13 cellular contexts compared by ENCODE assay signal in genomic region chr1:21775985-21776562, GRCh38. TPM values are rescaled to one million over a fixed set of nuclear protein-coding genes. Genes with fewer than 3 reads are reported as not detected.
DNase-seq lines count a peak whose midpoint lies in the region; ATAC-seq and TF ChIP-seq lines count a peak whose summit lies in the region.
"Had no signal": no experiment of that assay in that cellular context is flagged by ENCODE, and none has a peak within 500 bp of the region (broad histone marks: within the 10 kb centered on the region; RNA-seq: fewer than 3 reads in every experiment).

No MANE protein-coding gene starts in this region.

- no peak overlapping the region for H3K27ac ChIP-seq in HEK293 (ENCODE audit: extremely low read depth, low read depth, low read length)
- H3K27ac ChIP-seq in left lung = no peak overlapping the region
- H3K27ac ChIP-seq: prostate gland had no signal

- H3K36me3 ChIP-seq in HEK293 (ENCODE audit: control insufficient read depth in 2 of 2, insufficient read depth in 1 of 2, low read length in 2 of 2) (peaks cover 0 to 4% of the 10 kb centered on the region in 2 experiments; a peak in 1 of 3 replicates), left lung (no peaks in the 10 kb centered on the region)
- H3K36me3 ChIP-seq: prostate gland, upper lobe of left lung had no signal

- no peaks in the 10 kb centered on the region for H3K27me3 Mint-ChIP-seq in CD14-positive monocyte (ENCODE audit: low read depth in 3 of 3)
- no peaks in the 10 kb centered on the region for H3K27me3 Mint-ChIP-seq in activated naive CD8-positive, alpha-beta T cell treated with anti-CD3 and anti-CD28 coated beads for 36 hours

- POLR2A ChIA-PET in HEK293 (lab: Yijun Ruan, JAX) = interaction anchor here (0.7 kb wide), 1 partner anchor 9 kb away, joined by 5 read pairs; no protein-coding TSS in a partner anchor

- peak; percentile 51 for ATAC-seq in left lung
- ATAC-seq in HG03565 (IDR thresholded peaks at IDR 0.05; ENCODE audit: unreplicated experiment) = no peak

- in situ Hi-C loops in G401 (cut with HindIII; ENCODE audit: low sequenced_read_pairs) = no loop called here

- peaks cover 74% of the 10 kb centered on the region for H3K4me1 Mint-ChIP-seq in CD14-positive monocyte
- H3K4me1 Mint-ChIP-seq in activated naive CD8-positive, alpha-beta T cell treated with anti-CD3 and anti-CD28 coated beads for 36 hours = peaks cover 41% of the 10 kb centered on the region

- no peaks in the 10 kb centered on the region for H3K27me3 ChIP-seq in left lung
- H3K27me3 ChIP-seq: upper lobe of left lung had no signal

- DNase-seq in CD14-positive monocyte (ENCODE audit: low spot score) (no peak), left lung (no peak), G401 (ENCODE audit: low spot score) (no peak), LoVo (ENCODE audit: low spot score) (no peak), amygdala (lab: John Stamatoyannopoulos, UW) (no peak)
- DNase-seq in activated naive CD8-positive, alpha-beta T cell treated with anti-CD3 and anti-CD28 coated beads for 36 hours = no peak
- DNase-seq: glutamatergic neuron, NCI-H2081 treated with DMSO at 0.1 percent for 48 hours had no signal

- peaks cover 0 to 8% of the 10 kb centered on the region in 2 donors for H3K36me3 Mint-ChIP-seq in CD14-positive monocyte
- peaks cover 20% of the 10 kb centered on the region for H3K36me3 Mint-ChIP-seq in activated naive CD8-positive, alpha-beta T cell treated with anti-CD3 and anti-CD28 coated beads for 36 hours

- H3K9me3 ChIP-seq in HEK293 (ENCODE audit: control insufficient read depth, insufficient read depth, low read depth, low read length) (no peaks in the 10 kb centered on the region), left lung (no peaks in the 10 kb centered on the region)
- H3K9me3 ChIP-seq: prostate gland, upper lobe of left lung had no signal

- H3K4me3 ChIP-seq in HEK293 (ENCODE audit: low read depth, low read length) = no peak overlapping the region
- H3K4me3 ChIP-seq in left lung = no peak overlapping the region
- H3K4me3 ChIP-seq: prostate gland, upper lobe of left lung had no signal

- H3K27ac Mint-ChIP-seq in CD14-positive monocyte = peak overlapping the region; percentile 11 to 77 (median 63)
- H3K27ac Mint-ChIP-seq in activated naive CD8-positive, alpha-beta T cell treated with anti-CD3 and anti-CD28 coated beads for 36 hours = peak overlapping the region; percentile 13

- H3K4me3 Mint-ChIP-seq in CD14-positive monocyte = no peak overlapping the region
- H3K4me3 Mint-ChIP-seq in activated naive CD8-positive, alpha-beta T cell treated with anti-CD3 and anti-CD28 coated beads for 36 hours = no peak overlapping the region

- peaks cover 0 to 2% (median 0%) of the 10 kb centered on the region in 7 donors for H3K9me3 Mint-ChIP-seq in CD14-positive monocyte
- H3K9me3 Mint-ChIP-seq in activated naive CD8-positive, alpha-beta T cell treated with anti-CD3 and anti-CD28 coated beads for 36 hours = peaks cover 6% of the 10 kb centered on the region

- CTCF ChIA-PET in HEK293 (lab: Yijun Ruan, JAX) = interaction anchor here (0.7 kb wide), 1 partner anchor 848 kb away, joined by 4 read pairs; no protein-coding TSS in a partner anchor

- no peak for TF ChIP-seq CTCF in CD14-positive monocyte (IDR thresholded peaks at IDR 0.05)
- TF ChIP-seq CTCF in HEK293 (tag by site-specific recombination; IDR thresholded peaks at IDR 0.05) = no peak
- no peak for TF ChIP-seq CTCF in left lung (IDR thresholded peaks at IDR 0.05)

- intact Hi-C loops in CD14-positive monocyte (cut with micrococcal nuclease) = no loop called here
- intact Hi-C loops in left lung (cut with DNase I) = no loop called here

- H3K4me1 ChIP-seq in HEK293 (ENCODE audit: control insufficient read depth, insufficient read depth, low read length) = peaks cover 2% of the 10 kb centered on the region; the same call in 1 of the 2 replicates
- peaks cover 3 to 69% of the 10 kb centered on the region in 2 donors for H3K4me1 ChIP-seq in left lung
- H3K4me1 ChIP-seq: prostate gland had no signal

TF ChIP-seq in HEK293, 187 proteins besides CTCF, POLR2A, EP300 and RAD21:
- 0 out of 2 replicates have a peak, but pooled peaks have one; percentile 26 for TF ChIP-seq PRDM4 (tag by site-specific recombination; IDR thresholded peaks at IDR 0.05)
- no peak for TF ChIP-seq ZNF426 (tag by site-specific recombination; IDR thresholded peaks at IDR 0.05)

RNA-seq across cellular contexts. Expression of gene USP48, which starts 6.9 kb away (rescaled TPM):
- 10 to 100 TPM; 26.5 to 40.2 TPM for polyA plus RNA-seq in CD14-positive monocyte
- 10 to 100 TPM; 45.8 to 50.5 TPM for total RNA-seq in activated naive CD8-positive, alpha-beta T cell treated with anti-CD3 and anti-CD28 coated beads for 36 hours
- total RNA-seq in left lung = 10 to 100 TPM; 57.9 to 58.0 TPM
- total RNA-seq in G401 (2014; rRNA removed; shearing (Covaris generic)) = 21.5 and 29.5 TPM in 2 replicates

RNA-seq across cellular contexts. Expression of gene LDLRAD2, which starts 36.0 kb away (rescaled TPM):
- not detected for polyA plus RNA-seq in CD14-positive monocyte
- under 1 TPM; 0.19 to 0.22 TPM for total RNA-seq in activated naive CD8-positive, alpha-beta T cell treated with anti-CD3 and anti-CD28 coated beads for 36 hours
- under 1 TPM; 0.10 to 0.26 TPM for total RNA-seq in left lung
- total RNA-seq in G401 (2014; rRNA removed; shearing (Covaris generic)) = not detected in 2 replicates
- total RNA-seq: lung microvascular endothelial cell had no signal
